ENCODE assay signal across 21 cellular contexts in genomic region chr13:26706381-26706780, GRCh38. TPM values are rescaled to one million over a fixed set of nuclear protein-coding genes. Genes with fewer than 3 reads are reported as not detected.
A peak's percentile ranks its signal among the peaks of the same experiment; 100 is the strongest.
DNase-seq lines count a peak whose midpoint lies in the region; ATAC-seq and TF ChIP-seq lines count a peak whose summit lies in the region.
"Had no signal": no experiment of that assay in that cellular context is flagged by ENCODE, and none has a peak within 500 bp of the region (broad histone marks: within the 10 kb centered on the region; RNA-seq: fewer than 3 reads in every experiment).

No MANE protein-coding gene starts in this region.

- ATAC-seq in activated naive CD4-positive, alpha-beta T cell treated with anti-CD3 and anti-CD28 coated beads, Interleukin-2, amount 50 U/mL, for 72 hours, result no peak
- ATAC-seq in HG03439 (IDR thresholded peaks at IDR 0.05; ENCODE audit: unreplicated experiment) (no peak), GM18870 (IDR thresholded peaks at IDR 0.05; ENCODE audit: unreplicated experiment) (no peak)

- H3K27me3 ChIP-seq in BE2C, result peaks cover 22% of the 10 kb centered on the region
- H3K27me3 ChIP-seq: MG63 had no signal

- no peaks in the 10 kb centered on the region for H3K4me1 Mint-ChIP-seq in HFFc6 (ENCODE audit: low read depth)
- H3K4me1 Mint-ChIP-seq: CD4-positive, CD25-positive, alpha-beta regulatory T cell had no signal

- peaks cover 24% of the 10 kb centered on the region for H3K27me3 Mint-ChIP-seq in HFFc6 (ENCODE audit: insufficient read depth)

- H3K9me3 Mint-ChIP-seq in HFFc6, result no peaks in the 10 kb centered on the region
- H3K9me3 Mint-ChIP-seq in activated naive CD4-positive, alpha-beta T cell treated with anti-CD3 and anti-CD28 coated beads, Interleukin-2, amount 50 U/mL, for 72 hours, result no peaks in the 10 kb centered on the region

- no peaks in the 10 kb centered on the region for H3K36me3 ChIP-seq in BE2C
- H3K36me3 ChIP-seq: MG63 had no signal

- H3K4me3 ChIP-seq in BE2C (ENCODE audit: low read depth, low read length) (no peak overlapping the region), cardiac fibroblast (replicated peaks in 1 of 2; ENCODE audit: low read depth in 2 of 2, low read length in 2 of 2) (no peak overlapping the region)
- H3K4me3 ChIP-seq: MG63 had no signal

- no peak overlapping the region for H3K4me3 Mint-ChIP-seq in HFFc6
- H3K4me3 Mint-ChIP-seq: CD4-positive, CD25-positive, alpha-beta regulatory T cell had no signal

- DNase-seq in BE2C (no peak), HFFc6 (no peak), cardiac fibroblast (ENCODE audit: low read depth in 2 of 2) (no peak), mesenteric fat pad (ENCODE audit: low spot score) (peak; percentile 51), DMS79 (lab: John Stamatoyannopoulos, UW) (no peak)
- DNase-seq in activated naive CD4-positive, alpha-beta T cell treated with anti-CD3 and anti-CD28 coated beads, Interleukin-2, amount 50 U/mL, for 72 hours (ENCODE audit: low spot score in 2 of 2), result no peak
- DNase-seq: 8988T; ACHN; CD4-positive, CD25-positive, alpha-beta regulatory T cell; KBM-7; MG63; NCI-H2029 treated with DMSO at 0.1 percent for 48 hours; NCI-H2227 treated with DMSO at 0.1 percent for 48 hours; NCI-H69; SHP77 had no signal

- H3K4me1 ChIP-seq in BE2C, result no peaks in the 10 kb centered on the region

- no peak overlapping the region for H3K27ac Mint-ChIP-seq in HFFc6
- H3K27ac Mint-ChIP-seq in activated naive CD4-positive, alpha-beta T cell treated with anti-CD3 and anti-CD28 coated beads, Interleukin-2, amount 50 U/mL, for 72 hours, result no peak overlapping the region
- H3K27ac Mint-ChIP-seq: CD4-positive, CD25-positive, alpha-beta regulatory T cell had no signal

- H3K36me3 Mint-ChIP-seq in HFFc6 (ENCODE audit: low read depth), result no peaks in the 10 kb centered on the region
- no peaks in the 10 kb centered on the region for H3K36me3 Mint-ChIP-seq in activated naive CD4-positive, alpha-beta T cell treated with anti-CD3 and anti-CD28 coated beads, Interleukin-2, amount 50 U/mL, for 72 hours
- H3K36me3 Mint-ChIP-seq: CD4-positive, CD25-positive, alpha-beta regulatory T cell had no signal

- TF ChIP-seq CTCF in BE2C (IDR thresholded peaks at IDR 0.05; ENCODE audit: low read depth, low read length) (0 out of 2 replicates have a peak, but pooled peaks have one; percentile 9), HFFc6 (IDR thresholded peaks at IDR 0.05) (0 out of 2 replicates have a peak, but pooled peaks have one; percentile 29), cardiac fibroblast (IDR thresholded peaks at IDR 0.05; ENCODE audit: low read depth, low read length) (peak; percentile 5)

- H3K9me3 ChIP-seq in BE2C, result no peaks in the 10 kb centered on the region
- H3K9me3 ChIP-seq: MG63 had no signal

RNA-seq across cellular contexts. Expression of gene GPR12, which starts 54.2 kb away (rescaled TPM):
- polyA plus RNA-seq in BE2C (2012; ENCODE audit: insufficient read depth, insufficient read length, low read depth), result not detected
- not detected for total RNA-seq in HFFc6 (2021; fragmentation: NEBNext Ultra II Directional; extraction: Animal tissue kit (Norgen Biotek cat#: 25700))
- total RNA-seq in mesenteric fat pad, result not detected
- not detected for total RNA-seq in activated naive CD4-positive, alpha-beta T cell treated with anti-CD3 and anti-CD28 coated beads, Interleukin-2, amount 50 U/mL, for 72 hours
- total RNA-seq: CD4-positive, CD25-positive, alpha-beta regulatory T cell; LHCN-M2; NCI-H460; SK-MEL-5 had no signal
- polyA plus RNA-seq: BJ; CD4-positive, CD25-positive, alpha-beta regulatory T cell had no signal
